26 cellular contexts compared by ENCODE assay signal in the genomic region with DNA sequence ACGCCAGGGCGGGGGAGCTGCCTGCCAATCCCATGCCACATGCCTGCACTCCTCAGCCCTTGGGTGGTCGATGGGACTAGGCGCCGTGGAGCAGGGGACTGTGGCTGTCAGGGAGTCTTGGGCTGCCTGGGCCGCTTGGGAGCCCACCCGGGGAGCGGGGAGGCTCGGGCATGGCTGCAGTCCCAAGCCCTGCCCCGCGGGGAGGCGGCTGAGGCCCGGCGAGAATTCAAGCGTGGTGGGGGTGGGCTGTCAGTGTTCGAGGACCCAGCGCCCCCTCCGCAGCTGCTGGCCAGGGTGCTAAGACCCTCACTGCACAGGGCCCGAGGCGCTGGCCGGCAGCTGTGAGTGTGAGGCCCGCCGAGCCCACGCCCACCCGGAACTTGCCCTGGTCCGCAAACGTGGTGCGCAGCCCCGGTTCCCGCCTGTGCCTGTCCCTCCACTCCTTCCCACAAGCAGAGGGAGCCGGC.
"Had no signal": no experiment of that assay in that cellular context is flagged by ENCODE, and none has a peak within 500 bp of the region (broad histone marks: within the 10 kb centered on the region; RNA-seq: fewer than 3 reads in every experiment).

No MANE protein-coding gene starts in this region.

- DNase-seq: cortex of kidney; effector memory CD8-positive, alpha-beta T cell; erythroblast; esophagus squamous epithelium; foreskin melanocyte; glutamatergic neuron; heart right ventricle; hypothalamus; immature natural killer cell; islet precursor cell; left ventricle myocardium superior; lower lobe of right lung; natural killer cell; retina; stimulated activated CD4-positive, alpha-beta T cell treated with anti-CD3 and anti-CD28 coated beads, Interleukin-2, amount 100 ng/mL, for 24 hours; stimulated activated CD4-positive, alpha-beta T cell treated with anti-CD3 and anti-CD28 coated beads, Interleukin-4, amount 100 ng/mL, for 24 hours; stimulated activated naive CD4-positive, alpha-beta T cell treated with Interleukin-2 at 50 U/mL for 16 hours; transverse colon had no signal

- H3K4me2 ChIP-seq: smooth muscle cell had no signal

- H3K36me3 ChIP-seq: esophagus squamous epithelium, heart right ventricle, lower lobe of right lung, neutrophil, prostate gland, transverse colon, vagina had no signal

- ATAC-seq: effector memory CD8-positive, alpha-beta T cell; heart right ventricle; left ventricle myocardium superior; natural killer cell; sciatic nerve; stimulated activated effector memory CD8-positive, alpha-beta T cell treated with anti-CD3 and anti-CD28 coated beads, Interleukin-12 subunit alpha, Interleukin-12 subunit beta, amount 100 ng/mL, for 72 hours had no signal

- H3K4me3 ChIP-seq: esophagus squamous epithelium, heart right ventricle, lower lobe of right lung, prostate gland, smooth muscle cell, transverse colon, vagina had no signal

- H3K9ac ChIP-seq: parathyroid adenoma had no signal

- H2AFZ ChIP-seq: parathyroid adenoma had no signal

- FAIRE-seq: endometrium had no signal

- H3K27me3 ChIP-seq: esophagus squamous epithelium, heart right ventricle, neutrophil, transverse colon, vagina had no signal

- H3K9me3 ChIP-seq: esophagus squamous epithelium, lower lobe of right lung, neutrophil, prostate gland, transverse colon, vagina had no signal

- H3K79me2 ChIP-seq: parathyroid adenoma had no signal

- H3K27ac ChIP-seq: esophagus squamous epithelium, heart right ventricle, lower lobe of right lung, neutrophil, parathyroid adenoma, prostate gland, transverse colon, vagina had no signal

- H3K4me1 ChIP-seq: esophagus squamous epithelium, heart right ventricle, lower lobe of right lung, parathyroid adenoma, prostate gland, transverse colon, vagina had no signal
